16 cellular contexts compared by ENCODE assay signal in the genomic region with DNA sequence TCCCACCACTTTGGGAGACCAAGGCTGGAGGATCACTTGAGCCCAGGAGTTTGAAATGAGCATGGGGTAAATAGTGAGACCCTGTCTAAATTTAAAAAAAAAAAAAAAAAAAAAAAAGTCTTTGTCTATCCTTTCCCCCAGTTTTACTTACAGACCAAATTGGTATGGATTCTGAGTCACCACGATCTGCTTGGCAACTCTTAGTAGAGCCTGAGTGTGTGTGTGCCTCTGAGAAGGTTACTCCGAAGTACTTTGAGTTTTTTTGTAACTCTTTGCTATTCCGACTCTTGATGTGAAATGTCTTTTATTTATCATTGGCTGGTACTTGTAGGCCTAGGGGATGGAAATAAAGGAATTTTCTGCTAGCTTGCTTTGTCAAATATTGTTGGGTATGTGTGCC.
"Had no signal": no experiment of that assay in that cellular context is flagged by ENCODE, and none has a peak within 500 bp of the region (broad histone marks: within the 10 kb centered on the region; RNA-seq: fewer than 3 reads in every experiment).

No MANE protein-coding gene starts in this region.

- H3K4me1 ChIP-seq: ascending aorta, testis had no signal

- H3K9me3 Mint-ChIP-seq: activated naive CD8-positive, alpha-beta T cell treated with anti-CD3 and anti-CD28 coated beads, Interleukin-2, amount 50 U/mL, for 24 hours; central memory CD8-positive, alpha-beta T cell; memory B cell; natural killer cell treated with Interleukin-12 subunit alpha and Interleukin-12 subunit beta and Interleukin-15 and Interleukin-18, amount 100 ng/mL, for 72 hours had no signal

- H3K4me3 Mint-ChIP-seq: activated CD8-positive, alpha-beta T cell treated with anti-CD3 and anti-CD28 coated beads, Interleukin-2, amount 10 ng/mL, durations not matched to agents 7 days and 5 days; activated naive CD8-positive, alpha-beta T cell treated with anti-CD3 and anti-CD28 coated beads, Interleukin-2, amount 50 U/mL, for 24 hours; central memory CD8-positive, alpha-beta T cell; memory B cell; natural killer cell treated with Interleukin-12 subunit alpha and Interleukin-12 subunit beta and Interleukin-15 and Interleukin-18, amount 100 ng/mL, for 72 hours had no signal

- H3K4me3 ChIP-seq: ascending aorta, heart left ventricle, testis had no signal

- H3K9me3 ChIP-seq: ascending aorta, heart left ventricle, testis had no signal

- H3K27ac ChIP-seq: ascending aorta, heart left ventricle, testis had no signal

- H3K27me3 ChIP-seq: ascending aorta, heart left ventricle, testis had no signal

- H3K27ac Mint-ChIP-seq: activated CD8-positive, alpha-beta T cell treated with anti-CD3 and anti-CD28 coated beads, Interleukin-2, amount 10 ng/mL, durations not matched to agents 7 days and 5 days; activated naive CD8-positive, alpha-beta T cell treated with anti-CD3 and anti-CD28 coated beads, Interleukin-2, amount 50 U/mL, for 24 hours; memory B cell; natural killer cell treated with Interleukin-12 subunit alpha and Interleukin-12 subunit beta and Interleukin-15 and Interleukin-18, amount 100 ng/mL, for 72 hours had no signal

- H3K4me1 Mint-ChIP-seq: activated naive CD8-positive, alpha-beta T cell treated with anti-CD3 and anti-CD28 coated beads, Interleukin-2, amount 50 U/mL, for 24 hours; memory B cell had no signal

- H3K36me3 Mint-ChIP-seq: natural killer cell treated with Interleukin-12 subunit alpha and Interleukin-12 subunit beta and Interleukin-15 and Interleukin-18, amount 100 ng/mL, for 72 hours had no signal

- DNase-seq: activated CD4-positive, alpha-beta T cell treated with anti-CD3 and anti-CD28 coated beads for 48 hours; activated CD8-positive, alpha-beta memory T cell treated with anti-CD3 and anti-CD28 coated beads, Interleukin-2, amount 50 U/mL, for 48 hours; activated CD8-positive, alpha-beta T cell treated with anti-CD3 and anti-CD28 coated beads, Interleukin-2, amount 10 ng/mL, durations not matched to agents 7 days and 5 days; activated naive CD4-positive, alpha-beta T cell; activated naive CD8-positive, alpha-beta T cell treated with anti-CD3 and anti-CD28 coated beads, Interleukin-2, amount 50 U/mL, for 24 hours; erythroblast; heart left ventricle; stimulated activated CD4-positive, alpha-beta T cell treated with anti-CD3 and anti-CD28 coated beads, Interleukin-4, amount 100 ng/mL, for 1 hour; stimulated activated CD8-positive, alpha-beta memory T cell treated with anti-CD3 and anti-CD28 coated beads, Interleukin-4, amount 100 ng/mL, for 48 hours; stimulated activated naive CD8-positive, alpha-beta T cell treated with anti-CD3 and anti-CD28 coated beads, Interleukin-15, Interleukin-2, amounts not matched to agents 100 U/mL and 50 U/mL, for 24 hours; T-helper 1 cell; testis had no signal

- ATAC-seq: activated CD8-positive, alpha-beta T cell treated with anti-CD3 and anti-CD28 coated beads, Interleukin-2, amount 10 ng/mL, durations not matched to agents 7 days and 5 days; activated naive CD8-positive, alpha-beta T cell treated with anti-CD3 and anti-CD28 coated beads, Interleukin-2, amount 50 U/mL, for 24 hours; heart left ventricle; stimulated activated naive CD8-positive, alpha-beta T cell treated with anti-CD3 and anti-CD28 coated beads, Interleukin-15, Interleukin-2, amounts not matched to agents 100 U/mL and 50 U/mL, for 24 hours had no signal

- H3K27me3 Mint-ChIP-seq: activated naive CD8-positive, alpha-beta T cell treated with anti-CD3 and anti-CD28 coated beads, Interleukin-2, amount 50 U/mL, for 24 hours; central memory CD8-positive, alpha-beta T cell; memory B cell; natural killer cell treated with Interleukin-12 subunit alpha and Interleukin-12 subunit beta and Interleukin-15 and Interleukin-18, amount 100 ng/mL, for 72 hours had no signal
